Comparison of ENCODE assay signal across 19 cellular contexts in the genomic region with DNA sequence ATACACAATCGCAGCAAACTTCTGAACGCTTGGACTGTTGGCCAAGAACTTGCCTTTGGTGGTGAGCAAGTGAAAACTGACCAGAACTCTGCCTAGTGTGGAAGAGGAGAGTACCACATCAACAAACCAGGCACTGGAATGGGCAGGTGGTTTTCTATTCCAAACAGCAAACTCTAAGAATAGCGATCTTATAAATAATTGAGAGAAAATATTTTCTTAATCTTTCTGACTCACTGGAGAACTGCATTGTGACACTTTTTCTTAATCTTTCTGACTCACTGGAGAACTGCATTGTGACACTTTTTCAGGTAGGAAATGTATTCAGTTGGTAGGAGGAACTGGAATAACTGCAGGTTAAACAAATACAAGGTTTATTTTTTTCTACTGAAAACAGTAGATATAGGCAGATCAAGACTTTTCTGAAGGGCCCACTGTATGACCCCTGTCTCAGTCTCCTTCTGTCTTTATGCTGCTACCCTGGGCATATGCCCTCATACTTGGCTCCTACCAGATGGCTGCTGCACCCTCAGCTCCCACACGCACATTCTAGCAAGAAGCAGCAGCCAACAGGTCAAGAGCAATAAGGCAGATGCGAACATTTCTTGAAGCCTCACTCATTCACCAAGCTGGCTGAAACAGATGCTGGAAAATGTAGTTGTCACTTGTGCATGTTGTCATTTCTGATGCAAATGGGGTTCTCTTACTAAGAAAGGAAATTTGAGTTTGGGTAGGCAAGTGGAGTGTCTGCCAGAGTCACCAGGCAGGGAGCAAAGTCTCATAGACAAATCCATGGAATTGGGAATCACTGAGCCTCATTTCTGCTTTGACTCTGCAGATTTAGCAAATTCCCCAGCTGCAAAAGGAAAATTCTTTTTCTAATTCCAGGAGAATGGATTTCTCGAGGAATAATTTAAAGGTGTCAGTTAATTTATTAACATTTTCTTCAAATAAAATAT. TPM values are rescaled to one million over a fixed set of nuclear protein-coding genes. Genes with fewer than 3 reads are reported as not detected.
DNase-seq lines count a peak whose midpoint lies in the region; ATAC-seq, FAIRE-seq and TF ChIP-seq lines count a peak whose summit lies in the region.
"Had no signal": no experiment of that assay in that cellular context is flagged by ENCODE, and none has a peak within 500 bp of the region (broad histone marks: within the 10 kb centered on the region; RNA-seq: fewer than 3 reads in every experiment).

No MANE protein-coding gene starts in this region.

- H3K4me1 ChIP-seq in PC-9 (replicated peaks; ENCODE audit: insufficient read depth) (peaks cover 34% of the 10 kb centered on the region), heart right ventricle (peaks cover 0 to 56% (median 13%) of the 10 kb centered on the region in 9 donors), pancreas (peaks cover 9 to 29% (median 25%) of the 10 kb centered on the region in 3 donors)
- H3K4me1 ChIP-seq: Caco-2 had no signal

- intact Hi-C loops in PC-9 (cut with micrococcal nuclease; ENCODE audit: unreplicated experiment), result no loop called here
- intact Hi-C loops in heart right ventricle (cut with DNase I), result loop anchor here in 3 of 10 donors (5.0 to 10.0 kb wide), 4 partner anchors 57 to 224 kb away; partner anchors contain the start of gene SORBS2 (in 1 of the 3)
- intact Hi-C loops in pancreas (cut with DNase I), result no loop called here
- intact Hi-C loops in dorsolateral prefrontal cortex (cut with DNase I), result no loop called here

- no peaks in the 10 kb centered on the region for H3K27me3 ChIP-seq in PC-9 (ENCODE audit: insufficient read depth, low read depth)
- no peaks in the 10 kb centered on the region for H3K27me3 ChIP-seq in heart right ventricle
- H3K27me3 ChIP-seq in pancreas, result no peaks in the 10 kb centered on the region
- H3K27me3 ChIP-seq in dorsolateral prefrontal cortex, result no peaks in the 10 kb centered on the region
- H3K27me3 ChIP-seq: BLaER1 treated with 17β-estradiol and CSF1 and Interleukin-3, amounts not matched to agents 10 nM and 100 nM had no signal

- H3K79me2 ChIP-seq in PC-9 (ENCODE audit: low read depth), result no peaks in the 10 kb centered on the region

- H2AFZ ChIP-seq in PC-9, result peak overlapping the region; percentile 58; the same call in 1 of the 2 replicates

- CTCF ChIA-PET in PC-9 (lab: Charles Lee), result no interaction called here

- H3K27ac ChIP-seq in PC-9 (peak overlapping the region; percentile 79), heart right ventricle (peak overlapping the region in 9 of 10 donors; percentile 26 to 88 (median 66)), pancreas (peak overlapping the region in 2 of 4 donors; percentile 48 to 77), dorsolateral prefrontal cortex (no peak overlapping the region)
- H3K27ac ChIP-seq: BLaER1 treated with 17β-estradiol and CSF1 and Interleukin-3, amounts not matched to agents 10 nM and 100 nM had no signal

- BruUV-seq in PC-9 (replicated peaks; lab: Mats Ljungman, UMichigan), result no TSS peak

- FAIRE-seq in pancreas (lab: Jason Lieb, UNC), result no peak

- H3K9me3 ChIP-seq in PC-9 (ENCODE audit: insufficient read depth, low read depth), result no peaks in the 10 kb centered on the region
- H3K9me3 ChIP-seq in heart right ventricle, result no peaks in the 10 kb centered on the region
- no peaks in the 10 kb centered on the region for H3K9me3 ChIP-seq in pancreas
- H3K9me3 ChIP-seq: BLaER1 treated with 17β-estradiol and CSF1 and Interleukin-3, amounts not matched to agents 10 nM and 100 nM; Caco-2 had no signal

- peaks cover 20% of the 10 kb centered on the region for H3F3A ChIP-seq in PC-9 (ENCODE audit: insufficient read depth, low read depth)

- H3K9me2 ChIP-seq in PC-9 (ENCODE audit: insufficient read depth), result no peaks in the 10 kb centered on the region

- TF ChIP-seq CTCF in PC-9 (conservative IDR thresholded peaks at IDR 0.05) (no peak), heart right ventricle (IDR thresholded peaks at IDR 0.05) (no peak), pancreas (IDR thresholded peaks at IDR 0.05) (no peak), dorsolateral prefrontal cortex (IDR thresholded peaks at IDR 0.05 in 54 of 56, conservative IDR thresholded peaks at IDR 0.05 in 2 of 56; ENCODE audit: low read depth in 1 of 56, partially characterized antibody in 56 of 56) (no peak)

- 76 to 83% methylated on average over 6 of the region's 6 CpGs for WGBS in heart right ventricle, 2 donors
- WGBS in pancreas, 2 donors, result 68 to 71% methylated on average over 6 of the region's 6 CpGs

- peak in 6 of 8 donors; percentile 36 to 71 (median 58) for ATAC-seq in heart right ventricle
- ATAC-seq in pancreas, result peak; percentile 18 to 63 (median 39)
- ATAC-seq in HG02885 (IDR thresholded peaks at IDR 0.05; ENCODE audit: poor library complexity, unreplicated experiment), result no peak
- ATAC-seq in HG03354 (IDR thresholded peaks at IDR 0.05; ENCODE audit: poor library complexity, severe bottlenecking, unreplicated experiment), result no peak

- H3K4me3 ChIP-seq in PC-9, result no peak overlapping the region
- H3K4me3 ChIP-seq in heart right ventricle, result no peak overlapping the region
- no peak overlapping the region for H3K4me3 ChIP-seq in pancreas
- no peak overlapping the region for H3K4me3 ChIP-seq in dorsolateral prefrontal cortex
- H3K4me3 ChIP-seq: BLaER1 treated with 17β-estradiol and CSF1 and Interleukin-3, amounts not matched to agents 10 nM and 100 nM had no signal

- no peaks in the 10 kb centered on the region for H4K20me1 ChIP-seq in PC-9 (ENCODE audit: insufficient read depth)
- H4K20me1 ChIP-seq: BLaER1 treated with 17β-estradiol and CSF1 and Interleukin-3, amounts not matched to agents 10 nM and 100 nM had no signal

- peak overlapping the region; percentile 38 for H3K4me2 ChIP-seq in PC-9
- H3K4me2 ChIP-seq: BLaER1 treated with 17β-estradiol and CSF1 and Interleukin-3, amounts not matched to agents 10 nM and 100 nM had no signal

- POLR2A ChIA-PET in PC-9 (lab: Charles Lee; ENCODE audit: unreplicated experiment), result no interaction called here

- DNase-seq in DMS 273 (lab: John Stamatoyannopoulos, UW; ENCODE audit: unreplicated experiment) (peak; percentile 48), PC-9 (peak; percentile 7 to 76), heart right ventricle (no peak), pancreas (no peak), dorsolateral prefrontal cortex (no peak), NCI-H2107 treated with DMSO at 0.1 percent for 48 hours (lab: John Stamatoyannopoulos, UW; ENCODE audit: unreplicated experiment) (no peak)
- DNase-seq: ACHN; activated B cell treated with CpG ODN at 0.5 μM for 24 hours; activated CD4-positive, alpha-beta memory T cell treated with anti-CD3 and anti-CD28 coated beads for 36 hours; activated gamma-delta T cell treated with Interleukin-2 at 50 U/mL for 16 hours; Caco-2; cortex of kidney; NCI-H1105 treated with DMSO at 0.1 percent for 48 hours; NCI-H2081 treated with DMSO at 0.1 percent for 48 hours; stimulated activated CD4-positive, alpha-beta T cell treated with anti-CD3 and anti-CD28 coated beads, Interleukin-4, amount 100 ng/mL, for 4 hours; SW 1271 had no signal

- H3K36me3 ChIP-seq in PC-9 (ENCODE audit: low read depth) (no peaks in the 10 kb centered on the region), heart right ventricle (no peaks in the 10 kb centered on the region), pancreas (no peaks in the 10 kb centered on the region)
- H3K36me3 ChIP-seq: BLaER1 treated with 17β-estradiol and CSF1 and Interleukin-3, amounts not matched to agents 10 nM and 100 nM had no signal

RNA-seq across cellular contexts. Expression of gene SORBS2, which starts 57.3 kb away (rescaled TPM):
- total RNA-seq in PC-9 (2021) (15.7 and 16.4 TPM in 2 replicates), heart right ventricle (1,000 to 10,000 TPM in 8 of 10 donors, 100 to 1,000 TPM in 2; 975 to 3,169 (median 1,932) TPM), pancreas (100 to 1,000 TPM; 103 to 245 (median 145) TPM), dorsolateral prefrontal cortex (100 to 1,000 TPM in 112 of 120 experiments, 10 to 100 TPM in 8; 56.6 to 292 (median 139) TPM)
- polyA plus RNA-seq in heart right ventricle (100 to 1,000 TPM; 175 to 259 TPM), pancreas (10 to 100 TPM; 61.7 to 74.9 TPM)
- total RNA-seq: activated B cell treated with CpG ODN at 0.5 μM for 24 hours; activated CD4-positive, alpha-beta memory T cell treated with anti-CD3 and anti-CD28 coated beads for 36 hours had no signal

Comparison
In these comparisons a context has a peak if more than half of its experiments do, and no peak if none do; other contexts are left out.
1. DNase-seq: peak in DMS 273 (single experiment) and PC-9 (2 of 2); none in heart right ventricle (0 of 2), pancreas (0 of 6), dorsolateral prefrontal cortex (0 of 10) and NCI-H2107 treated with DMSO at 0.1 percent for 48 hours (single experiment).
2. H3K27ac ChIP-seq: peak in PC-9 (single experiment) and heart right ventricle (9 of 10); none in dorsolateral prefrontal cortex (0 of 59).
3. ATAC-seq: peak in heart right ventricle (6 of 8) and pancreas (4 of 4); none in HG02885 (single experiment) and HG03354 (single experiment).